20 cellular contexts compared by ENCODE assay signal in the genomic region with DNA sequence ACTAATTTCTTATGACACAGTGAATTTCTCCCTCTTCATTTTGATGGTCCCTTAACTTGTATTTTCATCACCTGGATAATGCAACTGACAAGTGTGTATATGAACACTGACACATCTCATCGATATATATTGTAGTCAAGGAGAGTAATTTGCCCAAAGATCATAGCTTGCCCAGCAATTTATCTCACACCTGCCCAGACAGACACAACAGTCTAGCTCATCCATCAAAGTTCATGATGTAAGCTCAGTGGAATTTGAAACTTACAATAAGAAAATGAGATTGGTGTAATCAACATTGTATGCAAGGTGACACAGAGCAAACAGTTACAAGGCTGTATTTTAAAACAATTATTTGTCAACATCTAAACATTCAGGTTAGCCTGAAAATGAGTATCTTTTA.
DNase-seq lines count a peak whose midpoint lies in the region; ATAC-seq and TF ChIP-seq lines count a peak whose summit lies in the region.
"Had no signal": no experiment of that assay in that cellular context is flagged by ENCODE, and none has a peak within 500 bp of the region (broad histone marks: within the 10 kb centered on the region; RNA-seq: fewer than 3 reads in every experiment).

No MANE protein-coding gene starts in this region.

- no peaks in the 10 kb centered on the region for H3K4me1 ChIP-seq in RWPE2 (ENCODE audit: insufficient read depth, poor library complexity, severe bottlenecking)
- H3K4me1 ChIP-seq: A549 had no signal

- H3K27me3 ChIP-seq in RWPE2 (ENCODE audit: insufficient read depth, poor library complexity, severe bottlenecking): no peaks in the 10 kb centered on the region

- no peak for TF ChIP-seq CTCF in RWPE2 (IDR thresholded peaks at IDR 0.05; ENCODE audit: poor library complexity, severe bottlenecking)

- H3K36me3 Mint-ChIP-seq in activated CD4-positive, alpha-beta T cell treated with anti-CD3 and anti-CD28 coated beads for 36 hours (ENCODE audit: low read depth): no peaks in the 10 kb centered on the region
- H3K36me3 Mint-ChIP-seq: IgD-negative memory B cell had no signal

- peak; percentile 53; the same call in 2 of the 3 replicates for ATAC-seq in RWPE2 (ENCODE audit: low read depth)
- ATAC-seq in activated CD4-positive, alpha-beta T cell treated with anti-CD3 and anti-CD28 coated beads for 36 hours: no peak
- ATAC-seq: A549, SK-N-SH treated with all-trans-retinoic acid at 6 μM for 48 hours had no signal

- no peaks in the 10 kb centered on the region for H3K36me3 ChIP-seq in RWPE2 (ENCODE audit: low read depth)

- H3K9me3 Mint-ChIP-seq in activated CD4-positive, alpha-beta T cell treated with anti-CD3 and anti-CD28 coated beads for 36 hours (ENCODE audit: low read depth): peaks cover 5% of the 10 kb centered on the region
- H3K9me3 Mint-ChIP-seq: IgD-negative memory B cell had no signal

- no peak overlapping the region for H3K4me3 Mint-ChIP-seq in activated CD4-positive, alpha-beta T cell treated with anti-CD3 and anti-CD28 coated beads for 36 hours
- H3K4me3 Mint-ChIP-seq: CD4-positive, alpha-beta T cell; IgD-negative memory B cell had no signal

- intact Hi-C loops in activated CD4-positive, alpha-beta T cell treated with anti-CD3 and anti-CD28 coated beads for 36 hours (cut with DNase I, micrococcal nuclease): no loop called here

- H3K27ac Mint-ChIP-seq in activated CD4-positive, alpha-beta T cell treated with anti-CD3 and anti-CD28 coated beads for 36 hours: no peak overlapping the region
- H3K27ac Mint-ChIP-seq: CD4-positive, alpha-beta T cell; IgD-negative memory B cell had no signal

- no peak overlapping the region for H3K4me3 ChIP-seq in RWPE2 (ENCODE audit: severe bottlenecking)
- H3K4me3 ChIP-seq: A549 had no signal

- no peaks in the 10 kb centered on the region for H3K9me3 ChIP-seq in RWPE2 (ENCODE audit: severe bottlenecking)
- H3K9me3 ChIP-seq: A549 had no signal

- CTCF ChIA-PET in activated CD4-positive, alpha-beta T cell treated with anti-CD3 and anti-CD28 coated beads for 36 hours (lab: Charles Lee): no interaction called here

- no peaks in the 10 kb centered on the region for H3K4me1 Mint-ChIP-seq in activated CD4-positive, alpha-beta T cell treated with anti-CD3 and anti-CD28 coated beads for 36 hours
- H3K4me1 Mint-ChIP-seq: IgD-negative memory B cell had no signal

- H3K27ac ChIP-seq in RWPE2 (ENCODE audit: poor library complexity, severe bottlenecking): no peak overlapping the region
- H3K27ac ChIP-seq: A549 had no signal

- DNase-seq in COR-L47 (lab: John Stamatoyannopoulos, UW) (peak; percentile 18), M059J (ENCODE audit: low read depth) (peak; percentile 22), RWPE2 (ENCODE audit: low spot score) (no peak), kidney tubule cell (ENCODE audit: low spot score) (peak; percentile 59), NCI-H1105 (lab: John Stamatoyannopoulos, UW) (no peak), H4 (ENCODE audit: low spot score) (no peak)
- no peak for DNase-seq in activated CD4-positive, alpha-beta T cell treated with anti-CD3 and anti-CD28 coated beads for 36 hours
- DNase-seq: CD4-positive, alpha-beta T cell; DMS153; EL; Kasumi-1; NCI-H1105 treated with DMSO at 0.1 percent for 48 hours; NCI-H187 treated with DMSO at 0.1 percent for 48 hours; NCI-H526; NK-92 treated with Interleukin-12 subunit alpha and Interleukin-12 subunit beta, amount 100 ng/mL, for 24 hours; SHP77 treated with DMSO at 0.1 percent for 48 hours; T-helper 1 cell had no signal

- no peaks in the 10 kb centered on the region for H3K27me3 Mint-ChIP-seq in activated CD4-positive, alpha-beta T cell treated with anti-CD3 and anti-CD28 coated beads for 36 hours
- H3K27me3 Mint-ChIP-seq: CD4-positive, alpha-beta T cell; IgD-negative memory B cell had no signal

- POLR2A ChIA-PET in activated CD4-positive, alpha-beta T cell treated with anti-CD3 and anti-CD28 coated beads for 36 hours (lab: Charles Lee): no interaction called here

Comparison
In these comparisons a context has a peak if more than half of its experiments do, and no peak if none do; other contexts are left out.
1. DNase-seq: peak in COR-L47 (single experiment), M059J (single experiment) and kidney tubule cell (single experiment); none in RWPE2 (single experiment), NCI-H1105 (single experiment), H4 (single experiment) and activated CD4-positive, alpha-beta T cell treated with anti-CD3 and anti-CD28 coated beads for 36 hours (single experiment).